ENCODE assay signal across 1 cellular context in the genomic region with DNA sequence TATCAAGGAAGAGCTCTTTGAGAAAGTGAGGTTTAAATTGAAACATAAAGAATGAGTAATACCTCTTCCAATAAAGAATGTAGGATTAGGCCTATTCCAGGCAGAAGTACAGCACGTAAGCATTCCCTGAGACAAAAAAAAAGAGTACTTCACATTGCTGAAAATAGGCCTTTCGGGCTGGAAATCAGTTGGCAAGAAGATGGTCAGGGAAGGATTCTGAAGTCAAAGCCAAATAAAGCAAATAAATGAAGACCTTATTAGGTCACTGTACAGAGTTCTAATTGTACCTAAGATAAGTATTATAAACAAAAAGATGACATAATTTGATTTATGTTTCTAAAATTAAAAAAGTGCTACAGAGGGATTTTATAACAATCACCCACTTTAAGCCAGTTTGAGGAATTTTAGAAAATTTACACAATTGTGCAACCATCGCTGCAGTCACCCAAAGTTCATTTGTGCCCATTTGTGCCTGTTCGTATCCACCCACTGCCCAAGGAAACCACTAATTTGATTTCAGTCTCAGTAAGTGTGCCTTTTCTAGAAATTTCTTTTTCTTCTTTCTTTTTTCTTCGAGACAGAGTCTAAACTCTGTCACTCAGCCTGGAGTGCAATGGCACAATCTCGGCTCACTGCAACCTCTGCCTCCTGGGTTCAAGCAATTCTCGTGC.
TF ChIP-seq lines count a peak whose summit lies in the region.

No MANE protein-coding gene starts in this region.

TF ChIP-seq in SK-N-SH, 30 proteins besides CTCF, POLR2A, EP300 and RAD21 (continued from another document):
- TF ChIP-seq, protein P1, sequence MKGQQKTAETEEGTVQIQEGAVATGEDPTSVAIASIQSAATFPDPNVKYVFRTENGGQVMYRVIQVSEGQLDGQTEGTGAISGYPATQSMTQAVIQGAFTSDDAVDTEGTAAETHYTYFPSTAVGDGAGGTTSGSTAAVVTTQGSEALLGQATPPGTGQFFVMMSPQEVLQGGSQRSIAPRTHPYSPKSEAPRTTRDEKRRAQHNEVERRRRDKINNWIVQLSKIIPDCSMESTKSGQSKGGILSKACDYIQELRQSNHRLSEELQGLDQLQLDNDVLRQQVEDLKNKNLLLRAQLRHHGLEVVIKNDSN (IDR thresholded peaks at IDR 0.05; ENCODE audit: borderline replicate concordance, low read depth): no peak
